8 cellular contexts compared by ENCODE assay signal in the genomic region with DNA sequence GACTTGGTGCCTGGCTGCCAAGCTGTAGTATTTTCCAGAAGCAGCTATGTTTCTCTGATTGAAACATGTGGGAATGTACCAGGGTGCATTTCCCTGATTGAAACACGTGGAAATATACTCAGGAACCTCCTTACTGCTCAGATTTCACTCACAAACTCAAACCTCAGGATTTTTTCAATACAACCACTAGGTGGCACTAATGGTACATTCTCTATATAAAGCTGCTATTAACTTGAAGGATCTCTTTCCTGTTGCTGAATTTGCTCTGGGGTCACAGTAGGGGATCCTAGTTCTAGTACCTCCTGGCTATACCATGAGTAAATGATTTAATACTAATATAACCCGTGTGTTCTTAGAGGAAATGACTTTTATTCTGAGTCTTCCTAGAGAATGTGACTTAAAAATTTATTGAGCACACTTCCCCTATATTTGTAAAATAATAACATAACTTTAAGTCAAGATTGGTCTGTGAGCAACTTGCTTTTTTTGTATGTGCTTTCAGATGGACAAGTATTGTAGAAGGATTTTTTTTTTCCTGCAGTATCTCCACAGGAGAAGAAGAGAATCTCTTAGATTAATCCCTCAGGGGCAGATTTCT.
A peak's percentile ranks its signal among the peaks of the same experiment; 100 is the strongest.
DNase-seq lines count a peak whose midpoint lies in the region; ATAC-seq and TF ChIP-seq lines count a peak whose summit lies in the region.

No MANE protein-coding gene starts in this region.

- H3K4me1 Mint-ChIP-seq in activated T-helper 17 cell treated with anti-CD3 and anti-CD28 coated beads, Interleukin-2, amount 50 U/mL, for 72 hours, result no peaks in the 10 kb centered on the region

- ATAC-seq in HG03432 (IDR thresholded peaks at IDR 0.05; ENCODE audit: unreplicated experiment) (peak; percentile 87), left colon (peak; percentile 50)
- ATAC-seq in activated T-helper 17 cell treated with anti-CD3 and anti-CD28 coated beads, Interleukin-2, amount 50 U/mL, for 72 hours (replicated peaks), result no peak

- H3K4me3 ChIP-seq in brain microvascular endothelial cell (ENCODE audit: low read depth, low read length), result no peak overlapping the region

- H3K27ac Mint-ChIP-seq in activated T-helper 17 cell treated with anti-CD3 and anti-CD28 coated beads, Interleukin-2, amount 50 U/mL, for 72 hours, result no peak overlapping the region

- H3K36me3 ChIP-seq in brain microvascular endothelial cell (replicated peaks), result no peaks in the 10 kb centered on the region

- no peaks in the 10 kb centered on the region for H3K9me3 Mint-ChIP-seq in activated T-helper 17 cell treated with anti-CD3 and anti-CD28 coated beads, Interleukin-2, amount 50 U/mL, for 72 hours

- in situ Hi-C loops in GM13976 (cut with MboI; ENCODE audit: low sequenced_read_pairs, unreplicated experiment), result no loop called here
- in situ Hi-C loops in brain microvascular endothelial cell (cut with HindIII; ENCODE audit: low pct_ligation_motif_present, low sequenced_read_pairs), result no loop called here

- TF ChIP-seq CTCF in GM13976 (IDR thresholded peaks at IDR 0.05; ENCODE audit: borderline replicate concordance, control extremely low read depth, extremely low read depth, insufficient read depth, missing control alignments) (peak; percentile 32), brain microvascular endothelial cell (IDR thresholded peaks at IDR 0.05; ENCODE audit: low read depth, low read length, missing control alignments) (peak; percentile 53)

- no peak overlapping the region for H3K27ac ChIP-seq in brain microvascular endothelial cell

- H3K36me3 Mint-ChIP-seq in activated T-helper 17 cell treated with anti-CD3 and anti-CD28 coated beads, Interleukin-2, amount 50 U/mL, for 72 hours (ENCODE audit: low read depth), result no peaks in the 10 kb centered on the region

- no peaks in the 10 kb centered on the region for H3K27me3 ChIP-seq in brain microvascular endothelial cell (replicated peaks)

- intact Hi-C loops in left colon (cut with DNase I, micrococcal nuclease), result no loop called here

- no peak overlapping the region for H3K4me3 Mint-ChIP-seq in activated T-helper 17 cell treated with anti-CD3 and anti-CD28 coated beads, Interleukin-2, amount 50 U/mL, for 72 hours

- peak; percentile 17 for DNase-seq in 8988T
- peak; percentile 28 for DNase-seq in GM13976 (ENCODE audit: low spot score)
- peak; percentile 43 for DNase-seq in NCI-H446 treated with DMSO at 0.1 percent for 48 hours (lab: John Stamatoyannopoulos, UW)
- peak; percentile 40 for DNase-seq in brain microvascular endothelial cell
- no peak for DNase-seq in left colon
- DNase-seq in stimulated activated CD4-positive, alpha-beta T cell treated with anti-CD3 and anti-CD28 coated beads, Interleukin-12 subunit alpha, Interleukin-12 subunit beta, amount 100 ng/mL, for 4 hours, result no peak

- no peaks in the 10 kb centered on the region for H3K27me3 Mint-ChIP-seq in activated T-helper 17 cell treated with anti-CD3 and anti-CD28 coated beads, Interleukin-2, amount 50 U/mL, for 72 hours

Comparison
In these comparisons a context has a peak if more than half of its experiments do, and no peak if none do; other contexts are left out.
1. DNase-seq: peak in 8988T (single experiment), GM13976 (single experiment), NCI-H446 treated with DMSO at 0.1 percent for 48 hours (single experiment) and brain microvascular endothelial cell (single experiment); none in left colon (0 of 2) and stimulated activated CD4-positive, alpha-beta T cell treated with anti-CD3 and anti-CD28 coated beads, Interleukin-12 subunit alpha, Interleukin-12 subunit beta, amount 100 ng/mL, for 4 hours (single experiment).